ENCODE assay signal across 1 cellular context in the genomic region with DNA sequence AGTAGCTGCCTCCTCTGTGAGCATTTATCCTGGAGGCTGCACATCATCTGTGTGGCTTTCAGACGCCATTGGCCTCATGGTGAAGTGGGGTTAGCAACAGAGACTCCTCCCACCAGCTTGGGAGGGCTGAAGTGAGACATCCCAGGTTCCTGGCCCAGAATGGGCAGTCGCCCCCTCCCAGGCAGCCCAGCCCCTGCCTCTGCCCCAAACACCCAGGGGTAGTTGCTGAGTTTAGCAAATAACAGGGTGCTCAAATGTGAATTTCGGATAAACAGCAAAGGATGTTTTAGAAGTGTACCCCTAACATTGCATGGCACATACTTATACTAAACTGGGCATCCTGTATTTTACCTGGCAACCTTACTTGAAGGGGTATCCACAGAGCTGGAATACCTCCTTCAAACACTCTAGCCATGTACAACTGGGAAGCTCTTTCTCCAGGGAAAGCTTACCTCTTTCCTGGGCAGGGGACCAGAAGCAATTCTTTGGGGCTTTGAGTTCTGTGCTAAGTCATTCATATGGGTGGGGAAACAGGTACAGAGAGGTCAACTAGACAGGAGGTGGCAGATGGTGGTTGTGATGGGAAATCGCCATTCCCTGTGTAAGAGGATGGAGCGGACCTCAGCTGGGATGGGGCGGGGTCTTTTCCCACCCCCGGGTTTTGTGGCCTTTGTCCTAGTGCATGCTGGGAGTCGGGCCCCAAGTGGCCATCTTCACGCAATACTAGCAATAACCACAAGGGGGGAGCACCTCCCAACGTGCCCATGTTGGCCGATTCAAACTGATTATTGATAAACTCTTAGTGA.
A peak's percentile ranks its signal among the peaks of the same experiment; 100 is the strongest.
TF ChIP-seq lines count a peak whose summit lies in the region.

No MANE protein-coding gene starts in this region.

TF ChIP-seq in WTC11, 78 proteins besides CTCF, POLR2A, EP300 and RAD21 (continued from another document):
- TF ChIP-seq, protein P1, sequence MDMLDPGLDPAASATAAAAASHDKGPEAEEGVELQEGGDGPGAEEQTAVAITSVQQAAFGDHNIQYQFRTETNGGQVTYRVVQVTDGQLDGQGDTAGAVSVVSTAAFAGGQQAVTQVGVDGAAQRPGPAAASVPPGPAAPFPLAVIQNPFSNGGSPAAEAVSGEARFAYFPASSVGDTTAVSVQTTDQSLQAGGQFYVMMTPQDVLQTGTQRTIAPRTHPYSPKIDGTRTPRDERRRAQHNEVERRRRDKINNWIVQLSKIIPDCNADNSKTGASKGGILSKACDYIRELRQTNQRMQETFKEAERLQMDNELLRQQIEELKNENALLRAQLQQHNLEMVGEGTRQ (CRISPR knock-in tag; IDR thresholded peaks at IDR 0.05) = no peak
- 0 out of 2 replicates have a peak, but pooled peaks have one; percentile 33 for TF ChIP-seq FOXK1 (CRISPR knock-in tag; IDR thresholded peaks at IDR 0.05)
- TF ChIP-seq SP1 (CRISPR knock-in tag; conservative IDR thresholded peaks at IDR 0.05) = 0 out of 2 replicates have a peak, but pooled peaks have one; percentile 56
TF ChIP-seq in WTC11: peak in this region for 2.
